14 cellular contexts compared by ENCODE assay signal in the genomic region with DNA sequence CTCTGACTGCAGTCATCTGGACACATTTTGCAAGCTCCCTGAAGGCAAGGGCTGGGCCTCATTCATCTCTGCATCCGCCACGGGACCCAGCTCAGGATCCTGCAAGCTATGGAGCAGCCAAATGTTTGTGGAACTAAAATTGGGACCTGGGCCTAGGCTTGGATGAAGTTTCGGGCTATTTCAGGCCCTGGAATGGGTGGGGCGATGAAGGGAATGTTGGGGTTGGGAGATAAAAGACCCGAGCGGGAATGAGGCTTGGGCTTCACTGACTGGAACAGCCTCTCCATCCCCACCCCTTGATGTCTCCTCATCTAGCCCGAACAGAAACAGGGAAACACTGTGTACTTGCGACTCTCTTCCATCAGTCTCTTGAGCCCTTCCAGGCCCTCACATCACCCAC.
"Had no signal": no experiment of that assay in that cellular context is flagged by ENCODE, and none has a peak within 500 bp of the region (broad histone marks: within the 10 kb centered on the region; RNA-seq: fewer than 3 reads in every experiment).

No MANE protein-coding gene starts in this region.

- H3K4me3 ChIP-seq: adrenal gland, body of pancreas, skin epidermis, upper lobe of right lung had no signal

- H3K9me3 Mint-ChIP-seq: activated naive CD4-positive, alpha-beta T cell treated with anti-CD3 and anti-CD28 coated beads, Interleukin-2, amount 10 ng/mL, durations not matched to agents 7 days and 5 days; activated T-helper 17 cell treated with anti-CD3 and anti-CD28 coated beads, Interleukin-2, amount 50 U/mL, for 72 hours; central memory CD8-positive, alpha-beta T cell; memory B cell had no signal

- H3K4me1 Mint-ChIP-seq: activated naive CD4-positive, alpha-beta T cell treated with anti-CD3 and anti-CD28 coated beads, Interleukin-2, amount 10 ng/mL, durations not matched to agents 7 days and 5 days; activated T-helper 17 cell treated with anti-CD3 and anti-CD28 coated beads, Interleukin-2, amount 50 U/mL, for 72 hours; central memory CD8-positive, alpha-beta T cell; memory B cell had no signal

- H3K9me3 ChIP-seq: adrenal gland, body of pancreas, upper lobe of right lung had no signal

- H3K27me3 ChIP-seq: adrenal gland, body of pancreas, upper lobe of right lung had no signal

- H3K36me3 ChIP-seq: adrenal gland, upper lobe of right lung had no signal

- H3K4me3 Mint-ChIP-seq: activated naive CD4-positive, alpha-beta T cell treated with anti-CD3 and anti-CD28 coated beads, Interleukin-2, amount 10 ng/mL, durations not matched to agents 7 days and 5 days; activated T-helper 17 cell treated with anti-CD3 and anti-CD28 coated beads, Interleukin-2, amount 50 U/mL, for 72 hours; central memory CD8-positive, alpha-beta T cell; memory B cell had no signal

- H3K4me1 ChIP-seq: adrenal gland had no signal

- H3K36me3 Mint-ChIP-seq: activated naive CD4-positive, alpha-beta T cell treated with anti-CD3 and anti-CD28 coated beads, Interleukin-2, amount 10 ng/mL, durations not matched to agents 7 days and 5 days; memory B cell had no signal

- H3K27ac ChIP-seq: adrenal gland, body of pancreas, upper lobe of right lung had no signal

- DNase-seq: activated CD4-positive, alpha-beta T cell treated with anti-CD3 and anti-CD28 coated beads, Interleukin-2, amount 50 U/mL, for 1 hour; activated naive CD4-positive, alpha-beta T cell treated with anti-CD3 and anti-CD28 coated beads, Interleukin-2, amount 10 ng/mL, durations not matched to agents 7 days and 5 days; activated T-cell treated with anti-CD3 and anti-CD28 coated beads for 4 hours; adrenal gland; body of pancreas; cortex of kidney; effector CD8-positive, alpha-beta T cell; left colon; T-helper 2 cell; upper lobe of right lung had no signal

- H3K27ac Mint-ChIP-seq: activated naive CD4-positive, alpha-beta T cell treated with anti-CD3 and anti-CD28 coated beads, Interleukin-2, amount 10 ng/mL, durations not matched to agents 7 days and 5 days; activated T-helper 17 cell treated with anti-CD3 and anti-CD28 coated beads, Interleukin-2, amount 50 U/mL, for 72 hours; memory B cell had no signal

- ATAC-seq: activated T-helper 17 cell treated with anti-CD3 and anti-CD28 coated beads, Interleukin-2, amount 50 U/mL, for 72 hours; body of pancreas; left colon had no signal
